18 cellular contexts compared by ENCODE assay signal in the genomic region with DNA sequence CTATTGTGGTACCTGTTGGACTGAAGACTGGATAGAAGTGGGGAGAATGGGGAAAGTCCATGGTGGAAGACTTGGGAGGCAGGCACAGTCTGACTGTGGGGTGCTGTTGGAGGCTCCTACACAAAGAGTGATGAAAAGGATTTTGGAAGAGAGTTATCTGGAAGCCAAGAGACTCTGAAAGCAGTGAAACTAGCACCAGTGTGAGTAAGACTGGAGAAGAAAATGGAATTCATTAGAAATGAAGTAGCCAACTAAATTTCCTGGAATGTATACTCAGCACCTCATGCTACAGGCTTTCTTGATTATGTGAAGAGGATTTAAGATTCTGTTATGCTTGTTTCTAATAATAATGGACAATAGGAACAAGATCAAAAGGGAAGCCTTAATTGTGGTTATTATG. TPM values are rescaled to one million over a fixed set of nuclear protein-coding genes. Genes with fewer than 3 reads are reported as not detected.
A peak's percentile ranks its signal among the peaks of the same experiment; 100 is the strongest.
DNase-seq lines count a peak whose midpoint lies in the region; ATAC-seq and TF ChIP-seq lines count a peak whose summit lies in the region.
"Had no signal": no experiment of that assay in that cellular context is flagged by ENCODE, and none has a peak within 500 bp of the region (broad histone marks: within the 10 kb centered on the region; RNA-seq: fewer than 3 reads in every experiment).

No MANE protein-coding gene starts in this region.

- H3K9me3 Mint-ChIP-seq in T-helper 1 cell treated with Interleukin-12 subunit alpha and Interleukin-12 subunit beta and Interleukin-4 antibody, amounts not matched to agents 30 μg/mL and 1 μg/mL, for 36 hours: no peaks in the 10 kb centered on the region
- no peaks in the 10 kb centered on the region for H3K9me3 Mint-ChIP-seq in osteocyte (ENCODE audit: unreplicated experiment)
- H3K9me3 Mint-ChIP-seq: CD14-positive monocyte, type B pancreatic cell had no signal

- TF ChIP-seq CTCF in osteocyte (IDR thresholded peaks at IDR 0.05): no peak

- ATAC-seq in T-helper 17 cell (no peak), GM21576 (IDR thresholded peaks at IDR 0.05; ENCODE audit: unreplicated experiment) (no peak), HG03045 (IDR thresholded peaks at IDR 0.05; ENCODE audit: unreplicated experiment) (no peak)
- ATAC-seq: K562, left cardiac atrium had no signal

- no peak overlapping the region for H3K4me3 Mint-ChIP-seq in T-helper 1 cell treated with Interleukin-12 subunit alpha and Interleukin-12 subunit beta and Interleukin-4 antibody, amounts not matched to agents 30 μg/mL and 1 μg/mL, for 36 hours
- no peak overlapping the region for H3K4me3 Mint-ChIP-seq in T-helper 17 cell
- H3K4me3 Mint-ChIP-seq in osteocyte (ENCODE audit: unreplicated experiment): no peak overlapping the region
- H3K4me3 Mint-ChIP-seq: CD14-positive monocyte, type B pancreatic cell had no signal

- no peaks in the 10 kb centered on the region for H3K9me3 ChIP-seq in T-helper 17 cell (ENCODE audit: control insufficient read depth, low read length, poor library complexity, severe bottlenecking)
- H3K9me3 ChIP-seq: pancreas had no signal

- no peaks in the 10 kb centered on the region for H3K27me3 Mint-ChIP-seq in T-helper 1 cell treated with Interleukin-12 subunit alpha and Interleukin-12 subunit beta and Interleukin-4 antibody, amounts not matched to agents 30 μg/mL and 1 μg/mL, for 36 hours (ENCODE audit: low read depth)
- H3K27me3 Mint-ChIP-seq in T-helper 17 cell (no peaks in the 10 kb centered on the region), osteocyte (ENCODE audit: unreplicated experiment) (no peaks in the 10 kb centered on the region)
- H3K27me3 Mint-ChIP-seq: type B pancreatic cell had no signal

- peak overlapping the region; percentile 58 for H3K27ac Mint-ChIP-seq in T-helper 1 cell treated with Interleukin-12 subunit alpha and Interleukin-12 subunit beta and Interleukin-4 antibody, amounts not matched to agents 30 μg/mL and 1 μg/mL, for 36 hours
- peak overlapping the region; percentile 56 for H3K27ac Mint-ChIP-seq in T-helper 17 cell
- H3K27ac Mint-ChIP-seq in osteocyte (ENCODE audit: unreplicated experiment): peak overlapping the region; percentile 86
- H3K27ac Mint-ChIP-seq: type B pancreatic cell had no signal

- H3K36me3 Mint-ChIP-seq in T-helper 1 cell treated with Interleukin-12 subunit alpha and Interleukin-12 subunit beta and Interleukin-4 antibody, amounts not matched to agents 30 μg/mL and 1 μg/mL, for 36 hours (ENCODE audit: low read depth): peaks cover 53% of the 10 kb centered on the region
- peaks cover 15% of the 10 kb centered on the region for H3K36me3 Mint-ChIP-seq in T-helper 17 cell (ENCODE audit: low read depth)
- peaks cover 62% of the 10 kb centered on the region for H3K36me3 Mint-ChIP-seq in osteocyte (ENCODE audit: unreplicated experiment)

- DNase-seq in T-helper 1 cell: no peak
- DNase-seq in T-helper 17 cell: no peak
- peak; percentile 31 for DNase-seq in fibroblast of gingiva (ENCODE audit: low read depth)
- no peak for DNase-seq in osteocyte (ENCODE audit: extremely low spot score, unreplicated experiment)
- no peak for DNase-seq in NCI-H524 (lab: John Stamatoyannopoulos, UW)
- DNase-seq: activated CD4-positive, alpha-beta T cell treated with anti-CD3 and anti-CD28 coated beads, Interleukin-2, amount 50 U/mL, for 4 hours; DMS53; left cardiac atrium; NCI-H1092; NCI-H2107; NCI-H748 treated with DMSO at 0.1 percent for 48 hours; pancreas had no signal

- peaks cover 14% of the 10 kb centered on the region for H3K4me1 Mint-ChIP-seq in T-helper 1 cell treated with Interleukin-12 subunit alpha and Interleukin-12 subunit beta and Interleukin-4 antibody, amounts not matched to agents 30 μg/mL and 1 μg/mL, for 36 hours (ENCODE audit: low read depth)
- peaks cover 21% of the 10 kb centered on the region for H3K4me1 Mint-ChIP-seq in T-helper 17 cell
- peaks cover 32% of the 10 kb centered on the region for H3K4me1 Mint-ChIP-seq in osteocyte (ENCODE audit: unreplicated experiment)

RNA-seq across cellular contexts. Expression of a gene that starts 27.7 kb away (rescaled TPM):
- total RNA-seq in T-helper 17 cell (100 to 1,000 TPM; 147 to 152 TPM), osteocyte (89.9 and 93.4 TPM in 2 replicates)

RNA-seq across cellular contexts. Expression of a gene that starts 28.3 kb away (rescaled TPM):
- 10 to 100 TPM; 14.4 to 16.3 TPM for total RNA-seq in T-helper 17 cell
- 75.8 and 79.2 TPM in 2 replicates for total RNA-seq in osteocyte

RNA-seq across cellular contexts. Expression of a gene that starts 29.9 kb away (rescaled TPM):
- under 1 TPM in 1 of 2 donors, not detected in 1; 0.30 TPM for total RNA-seq in T-helper 17 cell
- total RNA-seq in osteocyte: 5.2 and 5.5 TPM in 2 replicates
